Comparison of ENCODE assay signal across 21 cellular contexts in the genomic region with DNA sequence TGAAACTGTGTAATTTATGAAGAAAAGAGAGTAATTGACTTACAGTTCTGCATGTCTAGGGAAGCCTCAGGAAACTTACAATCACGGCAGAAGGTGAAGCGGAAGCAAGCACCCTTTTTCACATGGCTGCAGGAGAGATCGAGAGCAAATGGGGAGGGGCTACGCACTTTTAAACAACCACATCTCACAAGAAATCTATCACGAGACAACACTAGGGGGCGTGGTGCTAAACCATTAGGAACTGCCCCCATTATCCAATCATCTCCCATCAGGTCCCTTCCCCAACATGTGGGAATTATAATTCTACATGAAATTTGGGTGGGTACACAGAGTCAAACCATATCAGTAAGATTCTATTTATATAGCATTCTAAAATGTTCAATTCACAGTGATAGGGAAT.
DNase-seq lines count a peak whose midpoint lies in the region; ATAC-seq and TF ChIP-seq lines count a peak whose summit lies in the region.
"Had no signal": no experiment of that assay in that cellular context is flagged by ENCODE, and none has a peak within 500 bp of the region (broad histone marks: within the 10 kb centered on the region; RNA-seq: fewer than 3 reads in every experiment).

No MANE protein-coding gene starts in this region.

- H3K4me3 Mint-ChIP-seq in HFFc6: no peak overlapping the region
- no peak overlapping the region for H3K4me3 Mint-ChIP-seq in WTC11
- H3K4me3 Mint-ChIP-seq: activated naive CD4-positive, alpha-beta T cell treated with anti-CD3 and anti-CD28 coated beads, Interleukin-2, amount 10 ng/mL, durations not matched to agents 7 days and 5 days; naive thymus-derived CD8-positive, alpha-beta T cell had no signal

- H3K9me3 Mint-ChIP-seq in HFFc6: no peaks in the 10 kb centered on the region
- peaks cover 16% of the 10 kb centered on the region for H3K9me3 Mint-ChIP-seq in WTC11
- H3K9me3 Mint-ChIP-seq: activated naive CD4-positive, alpha-beta T cell treated with anti-CD3 and anti-CD28 coated beads, Interleukin-2, amount 10 ng/mL, durations not matched to agents 7 days and 5 days had no signal

- H3K27me3 Mint-ChIP-seq in HFFc6 (ENCODE audit: insufficient read depth): no peaks in the 10 kb centered on the region; the same call in 1 of the 2 replicates
- H3K27me3 Mint-ChIP-seq in WTC11 (ENCODE audit: low read depth): no peaks in the 10 kb centered on the region
- H3K27me3 Mint-ChIP-seq: activated naive CD4-positive, alpha-beta T cell treated with anti-CD3 and anti-CD28 coated beads, Interleukin-2, amount 10 ng/mL, durations not matched to agents 7 days and 5 days; naive thymus-derived CD8-positive, alpha-beta T cell; progenitor cell of endocrine pancreas had no signal

- peak; percentile 83 for ATAC-seq in WTC11
- no peak for ATAC-seq in left lung
- no peak for ATAC-seq in GM18858 (IDR thresholded peaks at IDR 0.05; ENCODE audit: unreplicated experiment)
- ATAC-seq: naive thymus-derived CD8-positive, alpha-beta T cell had no signal

- POLR2A ChIA-PET in WTC11 (lab: Charles Lee): no interaction called here

- H3K4me3 ChIP-seq in left lung: no peak overlapping the region
- H3K4me3 ChIP-seq: coronary artery, suprapubic skin had no signal

- intact Hi-C loops in left lung (cut with DNase I): no loop called here

- H3K27ac ChIP-seq in left lung: no peak overlapping the region
- H3K27ac ChIP-seq: coronary artery, suprapubic skin had no signal

- H3K4me1 ChIP-seq in left lung: no peaks in the 10 kb centered on the region
- H3K4me1 ChIP-seq: suprapubic skin had no signal

- peak; percentile 50 for TF ChIP-seq CTCF in HFFc6 (IDR thresholded peaks at IDR 0.05)
- TF ChIP-seq CTCF in WTC11 (IDR thresholded peaks at IDR 0.05): 0 out of 2 replicates have a peak, but pooled peaks have one; percentile 19
- TF ChIP-seq CTCF in left lung (IDR thresholded peaks at IDR 0.05): no peak

- no peaks in the 10 kb centered on the region for H3K36me3 Mint-ChIP-seq in HFFc6 (ENCODE audit: low read depth)
- H3K36me3 Mint-ChIP-seq in WTC11: no peaks in the 10 kb centered on the region
- H3K36me3 Mint-ChIP-seq: activated naive CD4-positive, alpha-beta T cell treated with anti-CD3 and anti-CD28 coated beads, Interleukin-2, amount 10 ng/mL, durations not matched to agents 7 days and 5 days; naive thymus-derived CD8-positive, alpha-beta T cell had no signal

- H3K27me3 ChIP-seq in left lung: no peaks in the 10 kb centered on the region
- H3K27me3 ChIP-seq: suprapubic skin had no signal

- H3K4me1 Mint-ChIP-seq in HFFc6 (ENCODE audit: low read depth): no peaks in the 10 kb centered on the region
- H3K4me1 Mint-ChIP-seq in WTC11: peaks cover 16% of the 10 kb centered on the region
- H3K4me1 Mint-ChIP-seq: activated naive CD4-positive, alpha-beta T cell treated with anti-CD3 and anti-CD28 coated beads, Interleukin-2, amount 10 ng/mL, durations not matched to agents 7 days and 5 days; naive thymus-derived CD8-positive, alpha-beta T cell had no signal

- CTCF ChIA-PET in WTC11 (lab: Charles Lee): no interaction called here

- H3K27ac Mint-ChIP-seq in HFFc6 (no peak overlapping the region), WTC11 (no peak overlapping the region)
- H3K27ac Mint-ChIP-seq: activated naive CD4-positive, alpha-beta T cell treated with anti-CD3 and anti-CD28 coated beads, Interleukin-2, amount 10 ng/mL, durations not matched to agents 7 days and 5 days; naive thymus-derived CD8-positive, alpha-beta T cell; progenitor cell of endocrine pancreas had no signal

- peak; percentile 21 for DNase-seq in COR-L47 (lab: John Stamatoyannopoulos, UW)
- no peak for DNase-seq in HFFc6
- DNase-seq in WTC11 (ENCODE audit: low spot score): peak; percentile 36
- peak; percentile 62 for DNase-seq in iPS DF 4.7 (ENCODE audit: extremely low read depth, low spot score)
- no peak for DNase-seq in NCI-H1694 treated with DMSO at 0.1 percent for 48 hours (lab: John Stamatoyannopoulos, UW)
- no peak for DNase-seq in left lung
- DNase-seq in mucosa of gallbladder (ENCODE audit: low spot score): no peak
- DNase-seq: activated CD4-positive, alpha-beta T cell treated with anti-CD3 and anti-CD28 coated beads, Interleukin-2, amount 50 U/mL, for 4 hours; activated naive CD4-positive, alpha-beta T cell treated with anti-CD3 and anti-CD28 coated beads, Interleukin-2, amount 10 ng/mL, durations not matched to agents 7 days and 5 days; islet precursor cell; mammary epithelial cell; naive thymus-derived CD8-positive, alpha-beta T cell; NCI-H2029; NCI-H524 treated with DMSO at 0.1 percent for 48 hours; small intestine; stimulated activated CD4-positive, alpha-beta T cell treated with anti-CD3 and anti-CD28 coated beads, Interleukin-4, amount 100 ng/mL, for 4 hours; stimulated activated CD8-positive, alpha-beta memory T cell treated with anti-CD3 and anti-CD28 coated beads, Interleukin-4, amount 100 ng/mL, for 48 hours had no signal

- no peaks in the 10 kb centered on the region for H3K9me3 ChIP-seq in left lung
- H3K9me3 ChIP-seq: suprapubic skin had no signal

- no peaks in the 10 kb centered on the region for H3K36me3 ChIP-seq in left lung
- H3K36me3 ChIP-seq: suprapubic skin had no signal

TF ChIP-seq in WTC11, 78 proteins besides CTCF, POLR2A, EP300 and RAD21:
- TF ChIP-seq, protein P1, sequence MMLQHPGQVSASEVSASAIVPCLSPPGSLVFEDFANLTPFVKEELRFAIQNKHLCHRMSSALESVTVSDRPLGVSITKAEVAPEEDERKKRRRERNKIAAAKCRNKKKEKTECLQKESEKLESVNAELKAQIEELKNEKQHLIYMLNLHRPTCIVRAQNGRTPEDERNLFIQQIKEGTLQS (CRISPR knock-in tag; conservative IDR thresholded peaks at IDR 0.05): no peak
- TF ChIP-seq, protein P2, sequence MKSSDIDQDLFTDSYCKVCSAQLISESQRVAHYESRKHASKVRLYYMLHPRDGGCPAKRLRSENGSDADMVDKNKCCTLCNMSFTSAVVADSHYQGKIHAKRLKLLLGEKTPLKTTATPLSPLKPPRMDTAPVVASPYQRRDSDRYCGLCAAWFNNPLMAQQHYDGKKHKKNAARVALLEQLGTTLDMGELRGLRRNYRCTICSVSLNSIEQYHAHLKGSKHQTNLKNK (CRISPR knock-in tag; IDR thresholded peaks at IDR 0.05): no peak
- TF ChIP-seq GTF2I (CRISPR knock-in tag; conservative IDR thresholded peaks at IDR 0.05): no peak
- TF ChIP-seq, protein P3, sequence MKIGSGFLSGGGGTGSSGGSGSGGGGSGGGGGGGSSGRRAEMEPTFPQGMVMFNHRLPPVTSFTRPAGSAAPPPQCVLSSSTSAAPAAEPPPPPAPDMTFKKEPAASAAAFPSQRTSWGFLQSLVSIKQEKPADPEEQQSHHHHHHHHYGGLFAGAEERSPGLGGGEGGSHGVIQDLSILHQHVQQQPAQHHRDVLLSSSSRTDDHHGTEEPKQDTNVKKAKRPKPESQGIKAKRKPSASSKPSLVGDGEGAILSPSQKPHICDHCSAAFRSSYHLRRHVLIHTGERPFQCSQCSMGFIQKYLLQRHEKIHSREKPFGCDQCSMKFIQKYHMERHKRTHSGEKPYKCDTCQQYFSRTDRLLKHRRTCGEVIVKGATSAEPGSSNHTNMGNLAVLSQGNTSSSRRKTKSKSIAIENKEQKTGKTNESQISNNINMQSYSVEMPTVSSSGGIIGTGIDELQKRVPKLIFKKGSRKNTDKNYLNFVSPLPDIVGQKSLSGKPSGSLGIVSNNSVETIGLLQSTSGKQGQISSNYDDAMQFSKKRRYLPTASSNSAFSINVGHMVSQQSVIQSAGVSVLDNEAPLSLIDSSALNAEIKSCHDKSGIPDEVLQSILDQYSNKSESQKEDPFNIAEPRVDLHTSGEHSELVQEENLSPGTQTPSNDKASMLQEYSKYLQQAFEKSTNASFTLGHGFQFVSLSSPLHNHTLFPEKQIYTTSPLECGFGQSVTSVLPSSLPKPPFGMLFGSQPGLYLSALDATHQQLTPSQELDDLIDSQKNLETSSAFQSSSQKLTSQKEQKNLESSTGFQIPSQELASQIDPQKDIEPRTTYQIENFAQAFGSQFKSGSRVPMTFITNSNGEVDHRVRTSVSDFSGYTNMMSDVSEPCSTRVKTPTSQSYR (CRISPR knock-in tag; IDR thresholded peaks at IDR 0.05): no peak
- no peak for TF ChIP-seq NFYB (CRISPR knock-in tag; conservative IDR thresholded peaks at IDR 0.05; ENCODE audit: low read depth)
- no peak for TF ChIP-seq MXD4 (CRISPR knock-in tag; IDR thresholded peaks at IDR 0.05; ENCODE audit: borderline replicate concordance)
- TF ChIP-seq NFE2L1 (CRISPR knock-in tag; IDR thresholded peaks at IDR 0.05): no peak
- TF ChIP-seq OVOL2 (CRISPR knock-in tag; IDR thresholded peaks at IDR 0.05; ENCODE audit: borderline replicate concordance): no peak

Comparison
In these comparisons a context has a peak if more than half of its experiments do, and no peak if none do; other contexts are left out.
1. DNase-seq: peak in COR-L47 (single experiment), WTC11 (single experiment) and iPS DF 4.7 (single experiment); none in HFFc6 (single experiment), NCI-H1694 treated with DMSO at 0.1 percent for 48 hours (single experiment), left lung (0 of 2) and mucosa of gallbladder (single experiment).
2. CTCF ChIP-seq: peak in HFFc6 (single experiment) and WTC11 (single experiment); none in left lung (0 of 2).